Comparison of ENCODE assay signal across 1 cellular context in genomic region chr1:45172015-45172414, GRCh38.
TF ChIP-seq lines count a peak whose summit lies in the region.

No MANE protein-coding gene starts in this region.

TF ChIP-seq in HepG2, 621 proteins besides CTCF, POLR2A, EP300 and RAD21 (continued from another document and continues in another):
- TF ChIP-seq, protein P1, sequence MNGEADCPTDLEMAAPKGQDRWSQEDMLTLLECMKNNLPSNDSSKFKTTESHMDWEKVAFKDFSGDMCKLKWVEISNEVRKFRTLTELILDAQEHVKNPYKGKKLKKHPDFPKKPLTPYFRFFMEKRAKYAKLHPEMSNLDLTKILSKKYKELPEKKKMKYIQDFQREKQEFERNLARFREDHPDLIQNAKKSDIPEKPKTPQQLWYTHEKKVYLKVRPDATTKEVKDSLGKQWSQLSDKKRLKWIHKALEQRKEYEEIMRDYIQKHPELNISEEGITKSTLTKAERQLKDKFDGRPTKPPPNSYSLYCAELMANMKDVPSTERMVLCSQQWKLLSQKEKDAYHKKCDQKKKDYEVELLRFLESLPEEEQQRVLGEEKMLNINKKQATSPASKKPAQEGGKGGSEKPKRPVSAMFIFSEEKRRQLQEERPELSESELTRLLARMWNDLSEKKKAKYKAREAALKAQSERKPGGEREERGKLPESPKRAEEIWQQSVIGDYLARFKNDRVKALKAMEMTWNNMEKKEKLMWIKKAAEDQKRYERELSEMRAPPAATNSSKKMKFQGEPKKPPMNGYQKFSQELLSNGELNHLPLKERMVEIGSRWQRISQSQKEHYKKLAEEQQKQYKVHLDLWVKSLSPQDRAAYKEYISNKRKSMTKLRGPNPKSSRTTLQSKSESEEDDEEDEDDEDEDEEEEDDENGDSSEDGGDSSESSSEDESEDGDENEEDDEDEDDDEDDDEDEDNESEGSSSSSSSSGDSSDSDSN (CRISPR knock-in tag; IDR thresholded peaks at IDR 0.05): no peak
- TF ChIP-seq FOXP4 (CRISPR knock-in tag; IDR thresholded peaks at IDR 0.05) (peak; percentile 94), ZBTB46 (CRISPR knock-in tag; IDR thresholded peaks at IDR 0.05; ENCODE audit: borderline replicate concordance) (no peak), GRHL1 (CRISPR knock-in tag; conservative IDR thresholded peaks at IDR 0.05) (no peak), ZZZ3 (CRISPR knock-in tag; IDR thresholded peaks at IDR 0.05; ENCODE audit: borderline replicate concordance) (no peak), AKNA (CRISPR knock-in tag; IDR thresholded peaks at IDR 0.05; ENCODE audit: borderline replicate concordance) (no peak), ZNF562 (CRISPR knock-in tag; IDR thresholded peaks at IDR 0.05; ENCODE audit: borderline replicate concordance) (no peak), SOX6 (IDR thresholded peaks at IDR 0.05) (no peak), SOX6 (CRISPR knock-in tag; IDR thresholded peaks at IDR 0.05) (peak; percentile 90), ZNF749 (CRISPR knock-in tag; IDR thresholded peaks at IDR 0.05; ENCODE audit: borderline replicate concordance) (no peak), ZNF792 (CRISPR knock-in tag; IDR thresholded peaks at IDR 0.05) (peak; percentile 44; the same call in 1 of the 2 replicates), ATF7-NPFF (CRISPR knock-in tag; IDR thresholded peaks at IDR 0.05; ENCODE audit: low read depth) (no peak), GPBP1L1 (CRISPR knock-in tag; IDR thresholded peaks at IDR 0.05) (no peak), REPIN1 (CRISPR knock-in tag; IDR thresholded peaks at IDR 0.05; ENCODE audit: borderline replicate concordance, low read depth) (0 out of 2 replicates have a peak, but pooled peaks have one; percentile 36), SIN3A (IDR thresholded peaks at IDR 0.05; ENCODE audit: borderline replicate concordance, low read depth, low read length) (no peak), ATF7 (IDR thresholded peaks at IDR 0.05) (peak; percentile 23; the same call in 1 of the 2 replicates), ATF7 (CRISPR knock-in tag; IDR thresholded peaks at IDR 0.05) (no peak), MYNN (CRISPR knock-in tag; IDR thresholded peaks at IDR 0.05; ENCODE audit: low read depth) (no peak), MLLT10 (CRISPR knock-in tag; IDR thresholded peaks at IDR 0.05) (no peak), ZNF3 (CRISPR knock-in tag; IDR thresholded peaks at IDR 0.05) (no peak)
- TF ChIP-seq, protein P2, sequence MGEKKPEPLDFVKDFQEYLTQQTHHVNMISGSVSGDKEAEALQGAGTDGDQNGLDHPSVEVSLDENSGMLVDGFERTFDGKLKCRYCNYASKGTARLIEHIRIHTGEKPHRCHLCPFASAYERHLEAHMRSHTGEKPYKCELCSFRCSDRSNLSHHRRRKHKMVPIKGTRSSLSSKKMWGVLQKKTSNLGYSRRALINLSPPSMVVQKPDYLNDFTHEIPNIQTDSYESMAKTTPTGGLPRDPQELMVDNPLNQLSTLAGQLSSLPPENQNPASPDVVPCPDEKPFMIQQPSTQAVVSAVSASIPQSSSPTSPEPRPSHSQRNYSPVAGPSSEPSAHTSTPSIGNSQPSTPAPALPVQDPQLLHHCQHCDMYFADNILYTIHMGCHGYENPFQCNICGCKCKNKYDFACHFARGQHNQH (CRISPR knock-in tag; IDR thresholded peaks at IDR 0.05): peak; percentile 43; the same call in 1 of the 2 replicates
- TF ChIP-seq, protein P3, sequence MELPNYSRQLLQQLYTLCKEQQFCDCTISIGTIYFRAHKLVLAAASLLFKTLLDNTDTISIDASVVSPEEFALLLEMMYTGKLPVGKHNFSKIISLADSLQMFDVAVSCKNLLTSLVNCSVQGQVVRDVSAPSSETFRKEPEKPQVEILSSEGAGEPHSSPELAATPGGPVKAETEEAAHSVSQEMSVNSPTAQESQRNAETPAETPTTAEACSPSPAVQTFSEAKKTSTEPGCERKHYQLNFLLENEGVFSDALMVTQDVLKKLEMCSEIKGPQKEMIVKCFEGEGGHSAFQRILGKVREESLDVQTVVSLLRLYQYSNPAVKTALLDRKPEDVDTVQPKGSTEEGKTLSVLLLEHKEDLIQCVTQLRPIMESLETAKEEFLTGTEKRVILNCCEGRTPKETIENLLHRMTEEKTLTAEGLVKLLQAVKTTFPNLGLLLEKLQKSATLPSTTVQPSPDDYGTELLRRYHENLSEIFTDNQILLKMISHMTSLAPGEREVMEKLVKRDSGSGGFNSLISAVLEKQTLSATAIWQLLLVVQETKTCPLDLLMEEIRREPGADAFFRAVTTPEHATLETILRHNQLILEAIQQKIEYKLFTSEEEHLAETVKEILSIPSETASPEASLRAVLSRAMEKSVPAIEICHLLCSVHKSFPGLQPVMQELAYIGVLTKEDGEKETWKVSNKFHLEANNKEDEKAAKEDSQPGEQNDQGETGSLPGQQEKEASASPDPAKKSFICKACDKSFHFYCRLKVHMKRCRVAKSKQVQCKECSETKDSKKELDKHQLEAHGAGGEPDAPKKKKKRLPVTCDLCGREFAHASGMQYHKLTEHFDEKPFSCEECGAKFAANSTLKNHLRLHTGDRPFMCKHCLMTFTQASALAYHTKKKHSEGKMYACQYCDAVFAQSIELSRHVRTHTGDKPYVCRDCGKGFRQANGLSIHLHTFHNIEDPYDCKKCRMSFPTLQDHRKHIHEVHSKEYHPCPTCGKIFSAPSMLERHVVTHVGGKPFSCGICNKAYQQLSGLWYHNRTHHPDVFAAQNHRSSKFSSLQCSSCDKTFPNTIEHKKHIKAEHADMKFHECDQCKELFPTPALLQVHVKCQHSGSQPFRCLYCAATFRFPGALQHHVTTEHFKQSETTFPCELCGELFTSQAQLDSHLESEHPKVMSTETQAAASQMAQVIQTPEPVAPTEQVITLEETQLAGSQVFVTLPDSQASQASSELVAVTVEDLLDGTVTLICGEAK (IDR thresholded peaks at IDR 0.05): no peak
- TF ChIP-seq, protein P3 (CRISPR knock-in tag; IDR thresholded peaks at IDR 0.05): no peak
- TF ChIP-seq, protein P4, sequence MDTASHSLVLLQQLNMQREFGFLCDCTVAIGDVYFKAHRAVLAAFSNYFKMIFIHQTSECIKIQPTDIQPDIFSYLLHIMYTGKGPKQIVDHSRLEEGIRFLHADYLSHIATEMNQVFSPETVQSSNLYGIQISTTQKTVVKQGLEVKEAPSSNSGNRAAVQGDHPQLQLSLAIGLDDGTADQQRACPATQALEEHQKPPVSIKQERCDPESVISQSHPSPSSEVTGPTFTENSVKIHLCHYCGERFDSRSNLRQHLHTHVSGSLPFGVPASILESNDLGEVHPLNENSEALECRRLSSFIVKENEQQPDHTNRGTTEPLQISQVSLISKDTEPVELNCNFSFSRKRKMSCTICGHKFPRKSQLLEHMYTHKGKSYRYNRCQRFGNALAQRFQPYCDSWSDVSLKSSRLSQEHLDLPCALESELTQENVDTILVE (CRISPR knock-in tag; IDR thresholded peaks at IDR 0.05): peak; percentile 81
